ENCODE assay signal across 8 cellular contexts in the genomic region with DNA sequence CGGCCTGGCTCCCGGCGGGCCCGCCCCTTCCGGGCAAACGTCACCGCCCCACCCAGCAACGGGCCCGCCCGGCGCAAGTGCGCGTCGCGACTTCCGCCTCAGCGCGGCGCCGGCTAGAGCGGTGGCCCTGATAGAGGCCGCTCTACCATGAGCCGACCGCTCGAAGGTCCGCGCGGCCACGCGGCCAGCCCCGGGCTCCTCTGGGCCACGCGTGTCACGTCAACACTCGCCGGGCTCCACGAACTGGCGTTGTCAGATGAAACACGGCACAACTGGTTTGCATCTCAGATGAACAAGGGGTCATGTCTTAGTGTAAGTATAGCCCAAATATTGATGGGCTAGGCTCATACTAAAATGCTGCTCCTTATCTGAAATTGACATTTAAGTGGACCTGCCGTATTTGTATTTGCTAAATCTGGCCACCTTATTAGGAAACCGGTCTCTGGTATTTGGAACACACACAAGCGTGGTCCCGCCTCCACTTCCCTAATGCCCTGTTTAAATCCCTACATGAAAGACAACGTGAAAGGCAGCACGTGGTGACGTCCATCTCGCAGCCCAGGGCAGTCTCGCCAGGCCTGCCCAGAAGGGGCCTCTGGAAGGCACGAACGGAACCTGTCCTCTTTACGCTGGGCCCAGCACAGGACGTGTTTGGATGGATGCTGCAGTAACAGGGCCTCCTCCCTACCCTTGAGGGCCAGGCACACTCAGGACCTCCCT. TPM values are rescaled to one million over a fixed set of nuclear protein-coding genes. Genes with fewer than 3 reads are reported as not detected.
A peak's percentile ranks its signal among the peaks of the same experiment; 100 is the strongest.
DNase-seq lines count a peak whose midpoint lies in the region; ATAC-seq and TF ChIP-seq lines count a peak whose summit lies in the region.

TSS of gene ZNF598 (minus strand) at position 31 of the 720 bp plus-strand sequence.

- H3K9me3 Mint-ChIP-seq in CD8-positive, alpha-beta T cell = no peaks in the 10 kb centered on the region
- H3K9me3 Mint-ChIP-seq in activated T-helper 1 cell treated with anti-CD3 and anti-CD28 coated beads, Interleukin-12 subunit alpha, Interleukin-12 subunit beta, Interleukin-2, Interleukin-4 antibody, amounts not matched to agents 30 ng/mL and 10 ng/mL and 1 ng/mL, durations not matched to agents 14 hours and 24 hours and 36 hours = no peaks in the 10 kb centered on the region
- H3K9me3 Mint-ChIP-seq in naive thymus-derived CD4-positive, alpha-beta T cell = no peaks in the 10 kb centered on the region

- DNase-seq in CD8-positive, alpha-beta T cell = peak; percentile 44 to 88 (median 78)
- peak in 65 of 76 experiments; percentile 19 to 79 (median 60) for DNase-seq in HUDEP-2 (lab: John Stamatoyannopoulos, UW; ENCODE audit: unreplicated experiment in 76 of 76)
- DNase-seq in activated T-helper 1 cell treated with anti-CD3 and anti-CD28 coated beads, Interleukin-12 subunit alpha, Interleukin-12 subunit beta, Interleukin-2, Interleukin-4 antibody, amounts not matched to agents 30 ng/mL and 10 ng/mL and 1 ng/mL, durations not matched to agents 14 hours and 24 hours and 36 hours (ENCODE audit: low spot score) = peak; percentile 77
- peak; percentile 92 for DNase-seq in fibroblast of gingiva (ENCODE audit: low read depth)
- DNase-seq in naive thymus-derived CD4-positive, alpha-beta T cell = peak; percentile 64 to 87 (median 78)
- peak; percentile 40 to 80 (median 68) for DNase-seq in stimulated activated naive CD4-positive, alpha-beta T cell (lab: John Stamatoyannopoulos, UW)

- CTCF ChIA-PET in CD8-positive, alpha-beta T cell (lab: Charles Lee) = interaction anchor here (2.7 kb wide), 1 partner anchor 143 kb away, joined by 7 read pairs; no protein-coding TSS in a partner anchor
- CTCF ChIA-PET in naive thymus-derived CD4-positive, alpha-beta T cell (lab: Charles Lee) = interaction anchor here (0.5 kb wide), 1 partner anchor 58 kb away, joined by 3 read pairs; no protein-coding TSS in a partner anchor

- peak within 1 kb of the TSS; percentile 88 for H3K4me3 ChIP-seq in CD8-positive, alpha-beta T cell (ENCODE audit: low read depth, low read length)
- peak within 1 kb of the TSS; percentile 77 for H3K4me3 ChIP-seq in naive thymus-derived CD4-positive, alpha-beta T cell (ENCODE audit: low read length)

- peak within 1 kb of the TSS; percentile 91 for H3K4me3 Mint-ChIP-seq in CD8-positive, alpha-beta T cell
- peak within 1 kb of the TSS; percentile 92 for H3K4me3 Mint-ChIP-seq in activated T-helper 1 cell treated with anti-CD3 and anti-CD28 coated beads, Interleukin-12 subunit alpha, Interleukin-12 subunit beta, Interleukin-2, Interleukin-4 antibody, amounts not matched to agents 30 ng/mL and 10 ng/mL and 1 ng/mL, durations not matched to agents 14 hours and 24 hours and 36 hours
- peak within 1 kb of the TSS; percentile 87 to 94 (median 92) for H3K4me3 Mint-ChIP-seq in naive thymus-derived CD4-positive, alpha-beta T cell

- H3K4me1 Mint-ChIP-seq in CD8-positive, alpha-beta T cell (ENCODE audit: low read depth) = peaks cover 42% of the 10 kb centered on the region
- H3K4me1 Mint-ChIP-seq in activated T-helper 1 cell treated with anti-CD3 and anti-CD28 coated beads, Interleukin-12 subunit alpha, Interleukin-12 subunit beta, Interleukin-2, Interleukin-4 antibody, amounts not matched to agents 30 ng/mL and 10 ng/mL and 1 ng/mL, durations not matched to agents 14 hours and 24 hours and 36 hours (ENCODE audit: low read depth) = peaks cover 26% of the 10 kb centered on the region
- H3K4me1 Mint-ChIP-seq in naive thymus-derived CD4-positive, alpha-beta T cell = peaks cover 22 to 39% (median 32%) of the 10 kb centered on the region in 7 donors

- H3K36me3 Mint-ChIP-seq in CD8-positive, alpha-beta T cell = peaks cover 4% of the 10 kb centered on the region
- peaks cover 14% of the 10 kb centered on the region for H3K36me3 Mint-ChIP-seq in activated T-helper 1 cell treated with anti-CD3 and anti-CD28 coated beads, Interleukin-12 subunit alpha, Interleukin-12 subunit beta, Interleukin-2, Interleukin-4 antibody, amounts not matched to agents 30 ng/mL and 10 ng/mL and 1 ng/mL, durations not matched to agents 14 hours and 24 hours and 36 hours (ENCODE audit: low read depth)
- peaks cover 0 to 8% (median 0%) of the 10 kb centered on the region in 5 donors for H3K36me3 Mint-ChIP-seq in naive thymus-derived CD4-positive, alpha-beta T cell

- no peaks in the 10 kb centered on the region for H3K27me3 ChIP-seq in CD8-positive, alpha-beta T cell (ENCODE audit: insufficient read depth, low read length)
- H3K27me3 ChIP-seq in naive thymus-derived CD4-positive, alpha-beta T cell (ENCODE audit: control insufficient read depth in 2 of 2, insufficient read depth in 2 of 2, low read length in 2 of 2) = no peaks in the 10 kb centered on the region

- no peaks in the 10 kb centered on the region for H3K9me3 ChIP-seq in CD8-positive, alpha-beta T cell (ENCODE audit: low read length)
- H3K9me3 ChIP-seq in naive thymus-derived CD4-positive, alpha-beta T cell (ENCODE audit: control insufficient read depth in 2 of 3, low read length in 3 of 3) = no peaks in the 10 kb centered on the region

- intact Hi-C loops in CD8-positive, alpha-beta T cell (cut with DNase I, micrococcal nuclease) = loop anchor here (1.0 to 5.0 kb wide), 7 partner anchors 13 to 673 kb away; partner anchors contain the start of genes KCTD5 (in 1 of the 2), NDUFB10 (in 1 of the 2), NTHL1 (in 1 of the 2) and TBL3 (in 1 of the 2)
- intact Hi-C loops in activated T-helper 1 cell treated with anti-CD3 and anti-CD28 coated beads, Interleukin-12 subunit alpha, Interleukin-12 subunit beta, Interleukin-2, Interleukin-4 antibody, amounts not matched to agents 30 ng/mL and 10 ng/mL and 1 ng/mL, durations not matched to agents 14 hours and 24 hours and 36 hours (cut with micrococcal nuclease) = loop anchor here (1.0 kb wide), 3 partner anchors 13 to 37 kb away; partner anchors contain the start of genes NTHL1 and TSC2
- intact Hi-C loops in naive thymus-derived CD4-positive, alpha-beta T cell (cut with micrococcal nuclease) = loop anchor here (1.0 to 5.0 kb wide), 9 partner anchors 13 to 419 kb away; partner anchors contain the start of genes NTHL1 (in 2 of the 2), RPS2 (in 2 of the 2), TSC2 (in 2 of the 2) and CCNF (in 1 of the 2)

- TF ChIP-seq CTCF in CD8-positive, alpha-beta T cell (IDR thresholded peaks at IDR 0.05) = no peak

- ATAC-seq in CD8-positive, alpha-beta T cell = peak; percentile 93
- peak; percentile 90 for ATAC-seq in GM19463 (IDR thresholded peaks at IDR 0.05; ENCODE audit: unreplicated experiment)
- ATAC-seq in naive thymus-derived CD4-positive, alpha-beta T cell = peak; percentile 97

- POLR2A ChIA-PET in CD8-positive, alpha-beta T cell (lab: Charles Lee) = interaction anchor here (1.2 kb wide), 2 partner anchors 13 to 45 kb away, joined by 3 read pairs; partner anchors contain the start of gene RPS2
- POLR2A ChIA-PET in naive thymus-derived CD4-positive, alpha-beta T cell (lab: Charles Lee) = interaction anchor here (1.0 to 2.9 kb wide), 7 partner anchors 14 to 145 kb away, joined by 3 to 30 read pairs (median 8); partner anchors contain the start of genes GFER, RPS2, TBL3 and TRAF7

- peak within 1 kb of the TSS; percentile 97 for H3K27ac Mint-ChIP-seq in CD8-positive, alpha-beta T cell
- peak within 1 kb of the TSS; percentile 87 for H3K27ac Mint-ChIP-seq in activated T-helper 1 cell treated with anti-CD3 and anti-CD28 coated beads, Interleukin-12 subunit alpha, Interleukin-12 subunit beta, Interleukin-2, Interleukin-4 antibody, amounts not matched to agents 30 ng/mL and 10 ng/mL and 1 ng/mL, durations not matched to agents 14 hours and 24 hours and 36 hours
- peak within 1 kb of the TSS; percentile 85 to 99 (median 97) for H3K27ac Mint-ChIP-seq in naive thymus-derived CD4-positive, alpha-beta T cell

- peak within 1 kb of the TSS; percentile 97 for H3K27ac ChIP-seq in CD8-positive, alpha-beta T cell (ENCODE audit: low read depth, low read length)
- H3K27ac ChIP-seq in naive thymus-derived CD4-positive, alpha-beta T cell (ENCODE audit: low read depth, low read length) = peak within 1 kb of the TSS; percentile 91

- no peaks in the 10 kb centered on the region for H3K27me3 Mint-ChIP-seq in CD8-positive, alpha-beta T cell (ENCODE audit: low read depth)
- H3K27me3 Mint-ChIP-seq in activated T-helper 1 cell treated with anti-CD3 and anti-CD28 coated beads, Interleukin-12 subunit alpha, Interleukin-12 subunit beta, Interleukin-2, Interleukin-4 antibody, amounts not matched to agents 30 ng/mL and 10 ng/mL and 1 ng/mL, durations not matched to agents 14 hours and 24 hours and 36 hours (ENCODE audit: insufficient read depth) = no peaks in the 10 kb centered on the region
- H3K27me3 Mint-ChIP-seq in naive thymus-derived CD4-positive, alpha-beta T cell = no peaks in the 10 kb centered on the region

- peaks cover 50% of the 10 kb centered on the region for H3K4me1 ChIP-seq in CD8-positive, alpha-beta T cell (ENCODE audit: insufficient read depth, low read length)
- peaks cover 26 to 29% of the 10 kb centered on the region in 2 donors for H3K4me1 ChIP-seq in naive thymus-derived CD4-positive, alpha-beta T cell (ENCODE audit: control insufficient read depth in 2 of 2, insufficient read depth in 2 of 2, low read length in 2 of 2)

- H3K36me3 ChIP-seq in CD8-positive, alpha-beta T cell (ENCODE audit: insufficient read depth, low read length) = no peaks in the 10 kb centered on the region
- H3K36me3 ChIP-seq in naive thymus-derived CD4-positive, alpha-beta T cell (ENCODE audit: control insufficient read depth in 2 of 3, insufficient read depth in 3 of 3, low read length in 3 of 3) = no peaks in the 10 kb centered on the region

TF ChIP-seq in PFSK-1, 5 proteins besides CTCF, POLR2A, EP300 and RAD21 (continues in another document):
- peak; percentile 71 for TF ChIP-seq POLR2AphosphoS5 (IDR thresholded peaks at IDR 0.05; ENCODE audit: low read depth, low read length)

RNA-seq across cellular contexts. Expression of gene ZNF598, which starts in this region (rescaled TPM):
- 10 to 100 TPM; 49.0 to 50.8 TPM for total RNA-seq in CD8-positive, alpha-beta T cell
- polyA plus RNA-seq in PFSK-1 (2012; ENCODE audit: insufficient read length, low read depth) = 166 TPM
- total RNA-seq in activated T-helper 1 cell treated with anti-CD3 and anti-CD28 coated beads, Interleukin-12 subunit alpha, Interleukin-12 subunit beta, Interleukin-2, Interleukin-4 antibody, amounts not matched to agents 30 ng/mL and 10 ng/mL and 1 ng/mL, durations not matched to agents 14 hours and 24 hours and 36 hours = 100 and 105 TPM in 2 replicates
- 10 to 100 TPM; 44.3 to 63.2 (median 49.8) TPM for total RNA-seq in naive thymus-derived CD4-positive, alpha-beta T cell
- 1 to 10 TPM; 1.9 to 9.4 TPM for polyA plus RNA-seq in naive thymus-derived CD4-positive, alpha-beta T cell

Comparison
In these comparisons a context has a peak if more than half of its experiments do, and no peak if none do; other contexts are left out.
1. Peak in every context shown above with its lines: DNase-seq, ATAC-seq, H3K4me3 ChIP-seq and H3K27ac ChIP-seq.